Comparison of ENCODE assay signal across 10 cellular contexts in genomic region chr13:23321534-23322241, GRCh38.
DNase-seq lines count a peak whose midpoint lies in the region; ATAC-seq, FAIRE-seq and TF ChIP-seq lines count a peak whose summit lies in the region.
"Had no signal": no experiment of that assay in that cellular context is flagged by ENCODE, and none has a peak within 500 bp of the region (broad histone marks: within the 10 kb centered on the region; RNA-seq: fewer than 3 reads in every experiment).

No MANE protein-coding gene starts in this region.

- H3K4me1 ChIP-seq in adipocyte (ENCODE audit: control insufficient read depth, insufficient read depth, low read length), result peaks cover 36% of the 10 kb centered on the region

- H3K4me3 ChIP-seq in adipocyte (ENCODE audit: low read length), result peak overlapping the region; percentile 78
- H3K4me3 ChIP-seq: K562 had no signal

- ATAC-seq in GM19452 (IDR thresholded peaks at IDR 0.05; ENCODE audit: unreplicated experiment), result peak; percentile 81
- peak; percentile 77 for ATAC-seq in HG03439 (IDR thresholded peaks at IDR 0.05; ENCODE audit: unreplicated experiment)
- ATAC-seq: K562 had no signal

- H3K36me3 ChIP-seq in adipocyte (ENCODE audit: control insufficient read depth, insufficient read depth, low read length, severe bottlenecking), result no peaks in the 10 kb centered on the region

- no peaks in the 10 kb centered on the region for H3K27me3 ChIP-seq in adipocyte (replicated peaks; ENCODE audit: control insufficient read depth, insufficient read depth, low read length)

- DNase-seq in COLO829 (ENCODE audit: low spot score) (peak; percentile 70), adipocyte (ENCODE audit: low read depth) (peak; percentile 98), left kidney (ENCODE audit: low read depth, low spot score) (peak; percentile 19), urothelium cell line (ENCODE audit: low spot score) (peak; percentile 71), erythroblast (lab: John Stamatoyannopoulos, UW) (no peak), medulla oblongata (ENCODE audit: extremely low spot score) (no peak)

- H3K9me3 ChIP-seq in adipocyte (ENCODE audit: control insufficient read depth, low read length), result no peaks in the 10 kb centered on the region

- FAIRE-seq in urothelium cell line (lab: Jason Lieb, UNC), result no peak
- FAIRE-seq: islet of Langerhans, K562 had no signal

- TF ChIP-seq POLR2A in erythroblast (IDR thresholded peaks at IDR 0.05; ENCODE audit: low read length), result no peak

- peak overlapping the region; percentile 75 for H3K9ac ChIP-seq in adipocyte (ENCODE audit: low read length)

Comparison
In these comparisons a context has a peak if more than half of its experiments do, and no peak if none do; other contexts are left out.
1. DNase-seq: peak in COLO829 (single experiment), adipocyte (single experiment), left kidney (single experiment) and urothelium cell line (single experiment); none in erythroblast (0 of 2) and medulla oblongata (single experiment).